ENCODE assay signal across 8 cellular contexts in genomic region chr1:220878223-220879081, GRCh38. TPM values are rescaled to one million over a fixed set of nuclear protein-coding genes. Genes with fewer than 3 reads are reported as not detected.
DNase-seq lines count a peak whose midpoint lies in the region; ATAC-seq and TF ChIP-seq lines count a peak whose summit lies in the region.

No MANE protein-coding gene starts in this region.

- CTCF ChIA-PET in BJ (lab: Yijun Ruan, JAX): interaction anchor here (0.8 to 1.5 kb wide), 6 partner anchors 68 to 558 kb away, joined by 3 to 8 read pairs (median 4); no protein-coding TSS in a partner anchor

- TF ChIP-seq POLR2A in Peyer's patch (IDR thresholded peaks at IDR 0.05) (no peak), esophagus squamous epithelium (IDR thresholded peaks at IDR 0.05) (no peak)

- peak overlapping the region; percentile 82 for H2AFZ ChIP-seq in GM23248
- no peak overlapping the region for H2AFZ ChIP-seq in Karpas-422 (ENCODE audit: low read length)

- H3K79me2 ChIP-seq in GM23248 (ENCODE audit: insufficient read depth) (peaks cover 38% of the 10 kb centered on the region), Karpas-422 (ENCODE audit: low read length) (no peaks in the 10 kb centered on the region)

- POLR2A ChIA-PET in BJ (lab: Charles Lee): interaction anchor here (0.6 to 1.0 kb wide), 3 partner anchors 156 to 540 kb away, joined by 3 to 4 read pairs (median 4); no protein-coding TSS in a partner anchor

- ATAC-seq in omental fat pad (ENCODE audit: low FRiP score) (peak; percentile 1), HG03457 (IDR thresholded peaks at IDR 0.05; ENCODE audit: unreplicated experiment) (no peak)

- peaks cover 10% of the 10 kb centered on the region; the same call in 1 of the 2 replicates for H3F3A ChIP-seq in GM23248 (ENCODE audit: insufficient read depth)

- peak overlapping the region; percentile 91 for H3K4me3 ChIP-seq in BJ (ENCODE audit: low read depth, low read length)
- H3K4me3 ChIP-seq in GM23248: peak overlapping the region; percentile 96
- H3K4me3 ChIP-seq in Peyer's patch: peak overlapping the region; percentile 59 to 76 (median 69)
- peak overlapping the region; percentile 51 to 91 (median 66) for H3K4me3 ChIP-seq in esophagus squamous epithelium
- no peak overlapping the region for H3K4me3 ChIP-seq in Karpas-422 (ENCODE audit: low read length)

- H3K4me1 ChIP-seq in GM23248 (ENCODE audit: insufficient read depth) (peaks cover 11% of the 10 kb centered on the region), Peyer's patch (peaks cover 0 to 11% (median 4%) of the 10 kb centered on the region in 4 donors), esophagus squamous epithelium (peaks cover 21 to 71% (median 26%) of the 10 kb centered on the region in 3 donors), Karpas-422 (ENCODE audit: low read length) (no peaks in the 10 kb centered on the region)

- TF ChIP-seq CTCF in BJ (IDR thresholded peaks at IDR 0.05; ENCODE audit: insufficient read depth, low read depth, low read length) (peak; percentile 19; the same call in 1 of the 2 replicates), Peyer's patch (IDR thresholded peaks at IDR 0.05) (no peak), esophagus squamous epithelium (IDR thresholded peaks at IDR 0.05) (no peak), omental fat pad (IDR thresholded peaks at IDR 0.05) (no peak)

- H3K36me3 ChIP-seq in BJ (ENCODE audit: control insufficient read depth, insufficient read depth, low read length) (peaks cover 4% of the 10 kb centered on the region; the same call in 1 of the 2 replicates), GM23248 (ENCODE audit: low read depth) (peaks cover 11% of the 10 kb centered on the region), Peyer's patch (no peaks in the 10 kb centered on the region), esophagus squamous epithelium (peaks cover 0 to 1% (median 0%) of the 10 kb centered on the region in 3 donors), Karpas-422 (ENCODE audit: insufficient read depth, low read length) (no peaks in the 10 kb centered on the region)

- H3K9me3 ChIP-seq in GM23248 (ENCODE audit: low read depth) (no peaks in the 10 kb centered on the region), Peyer's patch (no peaks in the 10 kb centered on the region), esophagus squamous epithelium (no peaks in the 10 kb centered on the region), Karpas-422 (ENCODE audit: low read length) (no peaks in the 10 kb centered on the region)

- H3K9ac ChIP-seq in GM23248: peak overlapping the region; percentile 94
- H3K9ac ChIP-seq in Karpas-422 (ENCODE audit: low read length): no peak overlapping the region

- 33 to 35% methylated on average over 40 to 41 of the region's 41 CpGs for WGBS in GM23248 (ENCODE audit: low coverage in 1 of 2, low lambda C conversion rate in 2 of 2, missing lambda C conversion rate in 2 of 2), 2 experiments
- 16 to 20% methylated on average over 21 to 30 of the region's 41 CpGs for WGBS in esophagus squamous epithelium, 2 donors

- H3K27ac ChIP-seq in GM23248: peak overlapping the region; percentile 86
- peak overlapping the region; percentile 77 to 96 (median 86) for H3K27ac ChIP-seq in Peyer's patch
- peak overlapping the region; percentile 63 to 95 (median 90) for H3K27ac ChIP-seq in esophagus squamous epithelium
- H3K27ac ChIP-seq in Karpas-422 (ENCODE audit: low read length): no peak overlapping the region

- intact Hi-C loops in esophagus squamous epithelium (cut with DNase I): loop anchor here (5.0 kb wide), 1 partner anchor 324 kb away; no protein-coding TSS in a partner anchor

- H3K9me2 ChIP-seq in GM23248 (ENCODE audit: insufficient read depth) (no peaks in the 10 kb centered on the region), Karpas-422 (replicated peaks; ENCODE audit: insufficient read depth, low read length) (no peaks in the 10 kb centered on the region)

- DNase-seq in BJ (ENCODE audit: low read depth): no peak
- DNase-seq in GM23248: no peak
- DNase-seq in Peyer's patch: peak in 2 of 3 donors; percentile 68 to 73
- DNase-seq in esophagus squamous epithelium (lab: John Stamatoyannopoulos, UW): no peak
- DNase-seq in omental fat pad (ENCODE audit: low spot score): no peak
- DNase-seq in Karpas-422: no peak
- no peak for DNase-seq in NCI-H187 (lab: John Stamatoyannopoulos, UW)

- H3K27me3 ChIP-seq in BJ (ENCODE audit: control insufficient read depth, insufficient read depth, low read length) (no peaks in the 10 kb centered on the region), GM23248 (replicated peaks; ENCODE audit: insufficient read depth) (no peaks in the 10 kb centered on the region), Peyer's patch (no peaks in the 10 kb centered on the region), esophagus squamous epithelium (peaks cover 0 to 85% (median 14%) of the 10 kb centered on the region in 4 donors), Karpas-422 (ENCODE audit: low read length) (no peaks in the 10 kb centered on the region)

- no peaks in the 10 kb centered on the region for H4K20me1 ChIP-seq in GM23248 (ENCODE audit: insufficient read depth)
- no peaks in the 10 kb centered on the region for H4K20me1 ChIP-seq in Karpas-422 (ENCODE audit: insufficient read depth, low read depth, low read length)

- in situ Hi-C loops in GM23248 (cut with MboI): loop anchor here (10.0 kb wide), 2 partner anchors 326 to 556 kb away; no protein-coding TSS in a partner anchor

- H3K4me2 ChIP-seq in GM23248 (ENCODE audit: unreplicated experiment) (peak overlapping the region; percentile 93), Karpas-422 (ENCODE audit: low read depth, low read length, poor library complexity, severe bottlenecking) (no peak overlapping the region)

RNA-seq across cellular contexts. Expression of gene HLX, which starts 0.8 kb away (rescaled TPM):
- 3.3 and 4.2 TPM in 2 replicates for polyA plus RNA-seq in BJ (2011; rRNA removed)
- 1.9 and 3.6 TPM in 2 replicates for polyA minus RNA-seq in BJ (2011; rRNA and poly(A)+ RNA removed)
- 14.0 and 24.2 TPM in 2 replicates for total RNA-seq in GM23248 (2014; rRNA removed; shearing (Covaris generic))
- 20.0 and 21.5 TPM in 2 replicates for polyA plus RNA-seq in GM23248 (2016; fragmentation: Nextera tagmentation; extraction: Ambion mirVana)
- total RNA-seq in Peyer's patch: 10 to 100 TPM in 1 of 4 donors, 1 to 10 TPM in 3; 4.0 to 18.2 (median 8.4) TPM
- 1 to 10 TPM in 2 of 4 donors, under 1 TPM in 2; 0.23 to 7.2 (median 0.97) TPM for total RNA-seq in esophagus squamous epithelium
- total RNA-seq in omental fat pad: 10 to 100 TPM; 26.4 to 46.7 (median 34.5) TPM
- total RNA-seq in Karpas-422 (2014; rRNA removed; shearing (Covaris generic); ENCODE audit: low replicate concordance): not detected in 2 replicates

Comparison
In these comparisons a context has a peak if more than half of its experiments do, and no peak if none do; other contexts are left out.
1. DNase-seq: peak in Peyer's patch (2 of 3); none in BJ (single experiment), GM23248 (single experiment), esophagus squamous epithelium (single experiment), omental fat pad (single experiment), Karpas-422 (single experiment) and NCI-H187 (0 of 2).